8 cellular contexts compared by ENCODE assay signal in the genomic region with DNA sequence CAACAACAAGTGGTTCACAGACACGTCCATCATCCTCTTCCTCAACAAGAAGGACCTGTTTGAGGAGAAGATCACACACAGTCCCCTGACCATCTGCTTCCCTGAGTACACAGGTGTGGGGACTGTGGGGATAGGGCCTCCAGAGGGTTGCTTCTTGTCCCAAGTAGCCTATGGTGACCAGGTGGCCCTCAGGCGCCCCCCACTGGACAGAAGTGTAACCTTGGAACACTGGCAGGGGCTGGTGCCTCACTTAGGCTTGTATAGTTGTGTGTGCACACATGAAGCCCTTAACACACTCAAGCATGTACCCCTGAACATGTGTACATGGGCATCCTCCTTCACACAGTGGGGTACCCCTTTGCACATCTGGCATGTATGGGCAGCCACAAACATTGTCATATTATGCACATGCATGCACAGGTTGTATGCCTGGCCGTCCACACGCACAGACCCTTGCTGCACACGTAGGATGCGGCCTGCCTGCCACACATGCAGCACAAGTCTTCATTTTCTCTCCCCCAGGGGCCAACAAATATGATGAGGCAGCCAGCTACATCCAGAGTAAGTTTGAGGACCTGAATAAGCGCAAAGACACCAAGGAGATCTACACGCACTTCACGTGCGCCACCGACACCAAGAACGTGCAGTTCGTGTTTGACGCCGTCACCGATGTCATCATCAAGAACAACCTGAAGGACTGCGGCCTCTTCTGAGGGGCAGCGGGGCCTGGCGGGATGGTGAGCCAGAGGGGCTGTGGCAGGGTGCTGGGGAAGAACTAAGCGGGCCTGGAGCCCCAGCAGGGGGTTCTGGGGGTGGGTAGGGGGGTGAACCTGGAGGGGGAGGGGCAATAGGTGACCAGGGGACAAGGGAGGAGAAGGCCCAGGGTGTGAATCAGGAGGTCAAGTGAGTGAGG. TPM values are rescaled to one million over a fixed set of nuclear protein-coding genes. Genes with fewer than 3 reads are reported as not detected.
DNase-seq lines count a peak whose midpoint lies in the region; ATAC-seq and TF ChIP-seq lines count a peak whose summit lies in the region.

No MANE protein-coding gene starts in this region.

- in situ Hi-C loops in SK-MEL-5 (cut with HindIII; ENCODE audit: low pct_unique_long_range_greater_than_20kb, low sequenced_read_pairs): no loop called here

- peaks cover 67 to 93% (median 87%) of the 10 kb centered on the region in 4 donors for H3K4me1 ChIP-seq in esophagus muscularis mucosa

- no peaks in the 10 kb centered on the region for H3K36me3 Mint-ChIP-seq in natural killer cell
- H3K36me3 Mint-ChIP-seq in natural killer cell treated with Interleukin-12 subunit alpha and Interleukin-12 subunit beta and Interleukin-15 and Interleukin-18, amount 100 ng/mL, for 72 hours: peaks cover 6% of the 10 kb centered on the region

- no peaks in the 10 kb centered on the region for H3K9me3 Mint-ChIP-seq in natural killer cell
- no peaks in the 10 kb centered on the region for H3K9me3 Mint-ChIP-seq in natural killer cell treated with Interleukin-12 subunit alpha and Interleukin-12 subunit beta and Interleukin-15 and Interleukin-18, amount 100 ng/mL, for 72 hours

- 93% methylated on average over 18 of the region's 20 CpGs for whole genome bisulfite sequencing in esophagus muscularis mucosa

- no peaks in the 10 kb centered on the region for H3K27me3 Mint-ChIP-seq in natural killer cell (ENCODE audit: low read depth in 2 of 2)
- H3K27me3 Mint-ChIP-seq in natural killer cell treated with Interleukin-12 subunit alpha and Interleukin-12 subunit beta and Interleukin-15 and Interleukin-18, amount 100 ng/mL, for 72 hours: no peaks in the 10 kb centered on the region

- peak overlapping the region; percentile 39 to 50 for H3K27ac Mint-ChIP-seq in natural killer cell
- H3K27ac Mint-ChIP-seq in natural killer cell treated with Interleukin-12 subunit alpha and Interleukin-12 subunit beta and Interleukin-15 and Interleukin-18, amount 100 ng/mL, for 72 hours: no peak overlapping the region

- H3K27ac ChIP-seq in esophagus muscularis mucosa (replicated peaks in 1 of 4): peak overlapping the region; percentile 93 to 100 (median 96)

- no peak for DNase-seq in natural killer cell
- no peak for DNase-seq in natural killer cell treated with Interleukin-12 subunit alpha and Interleukin-12 subunit beta and Interleukin-15 and Interleukin-18, amount 100 ng/mL, for 72 hours (ENCODE audit: low spot score)
- peak; percentile 59 for DNase-seq in SK-MEL-5 (ENCODE audit: low read depth, low spot score)
- DNase-seq in esophagus muscularis mucosa (ENCODE audit: extremely low spot score): no peak
- peak; percentile 43 for DNase-seq in stimulated activated CD4-positive, alpha-beta T cell treated with anti-CD3 and anti-CD28 coated beads, Interleukin-4, amount 100 ng/mL, for 24 hours
- no peak for DNase-seq in globus pallidus (ENCODE audit: low spot score)

- H3K4me3 Mint-ChIP-seq in natural killer cell: peak overlapping the region; percentile 2
- H3K4me3 Mint-ChIP-seq in natural killer cell treated with Interleukin-12 subunit alpha and Interleukin-12 subunit beta and Interleukin-15 and Interleukin-18, amount 100 ng/mL, for 72 hours: no peak overlapping the region

- intact Hi-C loops in natural killer cell (cut with micrococcal nuclease): no loop called here
- intact Hi-C loops in esophagus muscularis mucosa (cut with DNase I): no loop called here

- H3K27me3 ChIP-seq in esophagus muscularis mucosa: no peaks in the 10 kb centered on the region

- H3K36me3 ChIP-seq in esophagus muscularis mucosa: peaks cover 41 to 69% (median 65%) of the 10 kb centered on the region in 4 donors

- TF ChIP-seq POLR2A in esophagus muscularis mucosa (IDR thresholded peaks at IDR 0.05; ENCODE audit: low read depth): no peak
- no peak for TF ChIP-seq POLR2A in GM18505 (IDR thresholded peaks at IDR 0.05; ENCODE audit: borderline replicate concordance, extremely low read depth, insufficient read depth, insufficient read length)

- ATAC-seq in natural killer cell (no peak), GM18517 (IDR thresholded peaks at IDR 0.05; ENCODE audit: unreplicated experiment) (no peak), GM18505 (IDR thresholded peaks at IDR 0.05; ENCODE audit: unreplicated experiment) (no peak)
- ATAC-seq in natural killer cell treated with Interleukin-12 subunit alpha and Interleukin-12 subunit beta and Interleukin-15 and Interleukin-18, amount 100 ng/mL, for 72 hours: no peak

- H3K4me3 ChIP-seq in esophagus muscularis mucosa: no peak overlapping the region

- H3K4me1 Mint-ChIP-seq in natural killer cell: peaks cover 5 to 34% of the 10 kb centered on the region in 2 donors
- H3K4me1 Mint-ChIP-seq in natural killer cell treated with Interleukin-12 subunit alpha and Interleukin-12 subunit beta and Interleukin-15 and Interleukin-18, amount 100 ng/mL, for 72 hours (ENCODE audit: low read depth in 2 of 2): peaks cover 11 to 19% of the 10 kb centered on the region in 2 donors

- TF ChIP-seq EP300 in esophagus muscularis mucosa (IDR thresholded peaks at IDR 0.05): no peak

- peak; percentile 30 for TF ChIP-seq CTCF in natural killer cell (IDR thresholded peaks at IDR 0.05)
- peak in 2 of 3 experiments; percentile 17 to 51 for TF ChIP-seq CTCF in esophagus muscularis mucosa (IDR thresholded peaks at IDR 0.05)

- no peaks in the 10 kb centered on the region for H3K9me3 ChIP-seq in esophagus muscularis mucosa

RNA-seq across cellular contexts. Expression of a gene that starts 11.7 kb away (rescaled TPM):
- 1 to 10 TPM in 1 of 3 donors, under 1 TPM in 2; 0.97 to 2.0 (median 0.99) TPM for total RNA-seq in natural killer cell
- total RNA-seq in natural killer cell treated with Interleukin-12 subunit alpha and Interleukin-12 subunit beta and Interleukin-15 and Interleukin-18, amount 100 ng/mL, for 72 hours: 1 to 10 TPM in 1 of 2 donors, under 1 TPM in 1; 0.89 to 1.2 TPM
- 0.85 and 0.96 TPM in 2 replicates for total RNA-seq in SK-MEL-5 (2014; rRNA removed; shearing (Covaris generic))
- polyA plus RNA-seq in SK-MEL-5 (2015; cell fraction: cytosol; rRNA removed): 1.9 and 2.9 TPM in 2 replicates
- 18.0 and 29.7 TPM in 2 replicates for polyA plus RNA-seq in SK-MEL-5 (2015; cell fraction: nucleus; rRNA removed)
- 10 to 100 TPM; 37.4 to 66.6 (median 46.4) TPM for total RNA-seq in esophagus muscularis mucosa

RNA-seq across cellular contexts. Expression of a gene that starts 21.2 kb away (rescaled TPM):
- 100 to 1,000 TPM; 428 to 467 (median 447) TPM for total RNA-seq in natural killer cell
- total RNA-seq in natural killer cell treated with Interleukin-12 subunit alpha and Interleukin-12 subunit beta and Interleukin-15 and Interleukin-18, amount 100 ng/mL, for 72 hours: 100 to 1,000 TPM; 331 to 413 TPM
- 73.8 and 77.3 TPM in 2 replicates for total RNA-seq in SK-MEL-5 (2014; rRNA removed; shearing (Covaris generic))
- polyA plus RNA-seq in SK-MEL-5 (2015; cell fraction: cytosol; rRNA removed): 114 and 150 TPM in 2 replicates
- 34.3 and 42.2 TPM in 2 replicates for polyA plus RNA-seq in SK-MEL-5 (2015; cell fraction: nucleus; rRNA removed)
- 100 to 1,000 TPM; 149 to 297 (median 239) TPM for total RNA-seq in esophagus muscularis mucosa

RNA-seq across cellular contexts. Expression of a gene that starts 21.7 kb away (rescaled TPM):
- not detected for total RNA-seq in natural killer cell
- total RNA-seq in natural killer cell treated with Interleukin-12 subunit alpha and Interleukin-12 subunit beta and Interleukin-15 and Interleukin-18, amount 100 ng/mL, for 72 hours: not detected
- not detected in 2 replicates for total RNA-seq in SK-MEL-5 (2014; rRNA removed; shearing (Covaris generic))
- polyA plus RNA-seq in SK-MEL-5 (2015; cell fraction: cytosol; rRNA removed): not detected in 2 replicates
- 0.12 TPM in 1 of 2 replicates, not detected in the other for polyA plus RNA-seq in SK-MEL-5 (2015; cell fraction: nucleus; rRNA removed)
- total RNA-seq in esophagus muscularis mucosa: not detected

RNA-seq across cellular contexts. Expression of a gene that starts 35.0 kb away (rescaled TPM):
- total RNA-seq in natural killer cell (10 to 100 TPM; 27.8 to 39.1 (median 32.1) TPM), esophagus muscularis mucosa (100 to 1,000 TPM in 1 of 4 donors, 10 to 100 TPM in 3; 49.4 to 106 (median 85.8) TPM)
- 100 to 1,000 TPM in 1 of 2 donors, 10 to 100 TPM in 1; 84.2 to 225 TPM for total RNA-seq in natural killer cell treated with Interleukin-12 subunit alpha and Interleukin-12 subunit beta and Interleukin-15 and Interleukin-18, amount 100 ng/mL, for 72 hours
- 80.5 and 80.7 TPM in 2 replicates for total RNA-seq in SK-MEL-5 (2014; rRNA removed; shearing (Covaris generic))
- polyA plus RNA-seq in SK-MEL-5 (2015; cell fraction: cytosol; rRNA removed): 109 and 111 TPM in 2 replicates
- polyA plus RNA-seq in SK-MEL-5 (2015; cell fraction: nucleus; rRNA removed): 533 and 550 TPM in 2 replicates

RNA-seq across cellular contexts. Expression of a gene that starts 42.0 kb away (rescaled TPM):
- total RNA-seq in natural killer cell (1 to 10 TPM in 2 of 3 donors, under 1 TPM in 1; 0.93 to 2.0 (median 1.2) TPM), esophagus muscularis mucosa (1 to 10 TPM; 2.1 to 6.7 (median 3.4) TPM)
- 1 to 10 TPM; 5.5 to 5.6 TPM for total RNA-seq in natural killer cell treated with Interleukin-12 subunit alpha and Interleukin-12 subunit beta and Interleukin-15 and Interleukin-18, amount 100 ng/mL, for 72 hours
- total RNA-seq in SK-MEL-5 (2014; rRNA removed; shearing (Covaris generic)): 4.1 and 5.7 TPM in 2 replicates
- 3.5 and 4.3 TPM in 2 replicates for polyA plus RNA-seq in SK-MEL-5 (2015; cell fraction: cytosol; rRNA removed)
- polyA plus RNA-seq in SK-MEL-5 (2015; cell fraction: nucleus; rRNA removed): 2.8 and 7.0 TPM in 2 replicates

Comparison
In these comparisons a context has a peak if more than half of its experiments do, and no peak if none do; other contexts are left out.
1. H3K27ac Mint-ChIP-seq: peak in natural killer cell (2 of 2); none in natural killer cell treated with Interleukin-12 subunit alpha and Interleukin-12 subunit beta and Interleukin-15 and Interleukin-18, amount 100 ng/mL, for 72 hours (0 of 2).
2. DNase-seq: peak in SK-MEL-5 (single experiment) and stimulated activated CD4-positive, alpha-beta T cell treated with anti-CD3 and anti-CD28 coated beads, Interleukin-4, amount 100 ng/mL, for 24 hours (single experiment); none in natural killer cell (single experiment), natural killer cell treated with Interleukin-12 subunit alpha and Interleukin-12 subunit beta and Interleukin-15 and Interleukin-18, amount 100 ng/mL, for 72 hours (single experiment), esophagus muscularis mucosa (single experiment) and globus pallidus (single experiment).
3. RNA of a gene that starts 11.7 kb away (total RNA-seq): 37.4 to 66.6 TPM in esophagus muscularis mucosa; 0.89 to 1.2 TPM in natural killer cell treated with Interleukin-12 subunit alpha and Interleukin-12 subunit beta and Interleukin-15 and Interleukin-18, amount 100 ng/mL, for 72 hours, 0.97 to 2.0 TPM in natural killer cell and 0.85 to 0.96 TPM in SK-MEL-5; every median in the first group is over 10 times any median in the second.